9 cellular contexts compared by ENCODE assay signal in genomic region chr12:58920102-58920955, GRCh38. TPM values are rescaled to one million over a fixed set of nuclear protein-coding genes. Genes with fewer than 3 reads are reported as not detected.
DNase-seq lines count a peak whose midpoint lies in the region; ATAC-seq and TF ChIP-seq lines count a peak whose summit lies in the region.
"Had no signal": no experiment of that assay in that cellular context is flagged by ENCODE, and none has a peak within 500 bp of the region (broad histone marks: within the 10 kb centered on the region; RNA-seq: fewer than 3 reads in every experiment).

LRIG3 (minus strand) TSS chr12:58920504; CDS start chr12:58920235, 269 bp downstream.

- H3K27me3 Mint-ChIP-seq in H9 (ENCODE audit: low read depth) (peaks cover 9% of the 10 kb centered on the region), T-helper 17 cell (peaks cover 29% of the 10 kb centered on the region), endothelial cell (ENCODE audit: unreplicated experiment) (peaks cover 7% of the 10 kb centered on the region)

- no peak within 1 kb of the TSS for H3K4ac ChIP-seq in H9 (ENCODE audit: low read depth, low read length)

- no peak within 1 kb of the TSS for H2BK20ac ChIP-seq in H9 (ENCODE audit: low read depth, low read length, poor library complexity, severe bottlenecking)

- H3T11ph ChIP-seq in H9 (ENCODE audit: low read length): no peak within 1 kb of the TSS

- H3K36me3 Mint-ChIP-seq in H9 (ENCODE audit: insufficient read depth in 1 of 3, low read depth in 3 of 3) (no peaks in the 10 kb centered on the region), T-helper 17 cell (ENCODE audit: low read depth) (no peaks in the 10 kb centered on the region), endothelial cell (ENCODE audit: low read depth, unreplicated experiment) (peaks cover 6% of the 10 kb centered on the region)
- H3K36me3 Mint-ChIP-seq: CD4-positive, CD25-positive, alpha-beta regulatory T cell had no signal

- no peak within 1 kb of the TSS for H2BK120ac ChIP-seq in H9 (ENCODE audit: low read depth, low read length, poor library complexity, severe bottlenecking)

- peaks cover 2% of the 10 kb centered on the region; the same call in 1 of the 2 replicates for H3K4me1 ChIP-seq in H9 (ENCODE audit: insufficient read depth, low read length)

- no CpG with 5 or more reads among the region's 80 CpGs for WGBS in H9 (ENCODE audit: extremely low coverage, insufficient read length, low lambda C conversion rate)

- H4K20me1 ChIP-seq in H9 (ENCODE audit: control insufficient read depth, insufficient read depth, insufficient read length): no peaks in the 10 kb centered on the region

- H3K79me1 ChIP-seq in H9 (ENCODE audit: insufficient read depth, low read depth, low read length, poor library complexity, severe bottlenecking): no peaks in the 10 kb centered on the region

- peaks cover 14% of the 10 kb centered on the region for H3K23me2 ChIP-seq in H9 (ENCODE audit: insufficient read length, low read depth, low read length, poor library complexity, severe bottlenecking)

- DNase-seq in NCI-H2227 (lab: John Stamatoyannopoulos, UW; ENCODE audit: unreplicated experiment) (peak; percentile 15), NCI-H2227 treated with DMSO at 0.1 percent for 48 hours (lab: John Stamatoyannopoulos, UW) (no peak), H9 (peak; percentile 85), LHCN-M2 (ENCODE audit: low read depth) (peak; percentile 88), T-helper 17 cell (no peak), endothelial cell (ENCODE audit: low spot score) (peak; percentile 89), lung microvascular endothelial cell (ENCODE audit: low read depth in 2 of 2) (peak; percentile 96 to 99), substantia nigra (lab: John Stamatoyannopoulos, UW) (peak in 48 of 49 donors; percentile 10 to 86 (median 73))

- peak within 1 kb of the TSS; percentile 85 to 89 for H3K4me3 Mint-ChIP-seq in H9
- peak within 1 kb of the TSS; percentile 68 for H3K4me3 Mint-ChIP-seq in T-helper 17 cell
- peak within 1 kb of the TSS; percentile 97 for H3K4me3 Mint-ChIP-seq in endothelial cell (ENCODE audit: unreplicated experiment)

- peak within 1 kb of the TSS; percentile 100 for H3K4me2 ChIP-seq in H9 (ENCODE audit: insufficient read depth, insufficient read length, low read length)

- peak within 1 kb of the TSS; percentile 73 to 89 (median 81); a peak in 4 of 7 replicates for H3K27ac Mint-ChIP-seq in H9
- no peak within 1 kb of the TSS for H3K27ac Mint-ChIP-seq in T-helper 17 cell
- H3K27ac Mint-ChIP-seq in endothelial cell (ENCODE audit: unreplicated experiment): peak within 1 kb of the TSS; percentile 70
- H3K27ac Mint-ChIP-seq: CD4-positive, CD25-positive, alpha-beta regulatory T cell had no signal

- no peak within 1 kb of the TSS for H4K5ac ChIP-seq in H9 (ENCODE audit: insufficient read length, low read depth, low read length)

- no peak within 1 kb of the TSS for H2BK5ac ChIP-seq in H9 (ENCODE audit: insufficient read length, low read length)

- no peaks in the 10 kb centered on the region for H3K9me3 Mint-ChIP-seq in H9
- no peaks in the 10 kb centered on the region for H3K9me3 Mint-ChIP-seq in endothelial cell (ENCODE audit: unreplicated experiment)

- no peak within 1 kb of the TSS for H3K18ac ChIP-seq in H9 (ENCODE audit: insufficient read length, low read depth, low read length)

- no peak for ATAC-seq in T-helper 17 cell

- H3K79me2 ChIP-seq in H9 (ENCODE audit: insufficient read depth, low read length): no peaks in the 10 kb centered on the region

- H3K27me3 ChIP-seq in H9 (ENCODE audit: insufficient read depth, low read length): peaks cover 2% of the 10 kb centered on the region; the same call in 1 of the 2 replicates

- no peaks in the 10 kb centered on the region for H3K9me3 ChIP-seq in H9 (ENCODE audit: control insufficient read depth, low read depth, low read length)
- H3K9me3 ChIP-seq in T-helper 17 cell (ENCODE audit: control insufficient read depth, low read length, poor library complexity, severe bottlenecking): no peaks in the 10 kb centered on the region

- no peak within 1 kb of the TSS for H4K8ac ChIP-seq in H9 (replicated peaks; ENCODE audit: insufficient read length, low read depth, low read length)

- H4K91ac ChIP-seq in H9 (ENCODE audit: insufficient read length, low read depth, low read length): no peak within 1 kb of the TSS

- peak within 1 kb of the TSS; percentile 54 for H3K9ac ChIP-seq in H9 (ENCODE audit: extremely low read depth, insufficient read length, low read length)

- H2AFZ ChIP-seq in H9 (ENCODE audit: low read length): peak within 1 kb of the TSS; percentile 45

- H3K4me1 Mint-ChIP-seq in H9 (peaks cover 46 to 47% of the 10 kb centered on the region in 2 experiments), T-helper 17 cell (no peaks in the 10 kb centered on the region), endothelial cell (ENCODE audit: unreplicated experiment) (peaks cover 50% of the 10 kb centered on the region)

- peak within 1 kb of the TSS; percentile 76 for H3K14ac ChIP-seq in H9 (ENCODE audit: insufficient read depth, low read length)

- H3K23ac ChIP-seq in H9 (ENCODE audit: insufficient read length, low read depth, low read length): no peak within 1 kb of the TSS

- no peak within 1 kb of the TSS for H2BK15ac ChIP-seq in H9 (ENCODE audit: low read depth, low read length)

- H2AK5ac ChIP-seq in H9 (ENCODE audit: insufficient read length, low read length): no peak within 1 kb of the TSS

- TF ChIP-seq CTCF in H9 (conservative IDR thresholded peaks at IDR 0.05) (peak; percentile 39; the same call in 1 of the 3 replicates), endothelial cell (IDR thresholded peaks at IDR 0.05; ENCODE audit: unreplicated experiment) (peak; percentile 25)

- no peak within 1 kb of the TSS for H3K56ac ChIP-seq in H9 (ENCODE audit: insufficient read length, low read depth, low read length)

- no peak within 1 kb of the TSS for H2BK12ac ChIP-seq in H9 (ENCODE audit: insufficient read length, low read depth, low read length)

- H3K27ac ChIP-seq in H9 (ENCODE audit: insufficient read length, low read depth, low read length) (no peak within 1 kb of the TSS), substantia nigra (ENCODE audit: low read depth, low read length, poor library complexity, severe bottlenecking) (peak within 1 kb of the TSS; percentile 86)

RNA-seq across cellular contexts. Expression of gene LRIG3, which starts in this region (rescaled TPM):
- total RNA-seq in H9 (2021): 10.9 and 11.6 TPM in 2 replicates
- 8.8 and 11.5 TPM in 2 replicates for total RNA-seq in LHCN-M2 (2014; rRNA removed)
- 2.8 TPM for polyA plus RNA-seq in LHCN-M2 (2012)
- total RNA-seq in T-helper 17 cell: not detected
- total RNA-seq in endothelial cell (ENCODE audit: unreplicated experiment): 103 TPM
- total RNA-seq in lung microvascular endothelial cell: 20.5 and 36.9 TPM in 2 replicates
- total RNA-seq: CD4-positive, CD25-positive, alpha-beta regulatory T cell had no signal
- polyA plus RNA-seq: CD4-positive, CD25-positive, alpha-beta regulatory T cell had no signal

Comparison
In these comparisons a context has a peak if more than half of its experiments do, and no peak if none do; other contexts are left out.
1. DNase-seq: peak in NCI-H2227 (single experiment), H9 (single experiment), LHCN-M2 (single experiment), endothelial cell (single experiment), lung microvascular endothelial cell (2 of 2) and substantia nigra (48 of 49); none in NCI-H2227 treated with DMSO at 0.1 percent for 48 hours (single experiment) and T-helper 17 cell (0 of 3).
2. Peak in every context shown above with its lines, with median percentiles within 50 percentile points of each other: H3K4me3 Mint-ChIP-seq.